13 cellular contexts compared by ENCODE assay signal in genomic region chr5:72246954-72247442, GRCh38.
DNase-seq lines count a peak whose midpoint lies in the region; ATAC-seq, FAIRE-seq and TF ChIP-seq lines count a peak whose summit lies in the region.
"Had no signal": no experiment of that assay in that cellular context is flagged by ENCODE, and none has a peak within 500 bp of the region (broad histone marks: within the 10 kb centered on the region; RNA-seq: fewer than 3 reads in every experiment).

No MANE protein-coding gene starts in this region.

- H3K79me2 ChIP-seq in neural progenitor cell (ENCODE audit: low read depth) = peaks cover 45% of the 10 kb centered on the region

- H3K4me1 Mint-ChIP-seq in neural progenitor cell = peaks cover 86% of the 10 kb centered on the region

- DNase-seq in EL = peak; percentile 40
- DNase-seq in OCI-M1 (lab: John Stamatoyannopoulos, UW) = peak; percentile 39
- no peak for DNase-seq in neural progenitor cell (ENCODE audit: low spot score)
- DNase-seq: activated CD8-positive, alpha-beta memory T cell treated with anti-CD3 and anti-CD28 coated beads for 24 hours; anterior cingulate cortex; NCI-H1436 treated with DMSO at 0.1 percent for 48 hours; SHP77 had no signal

- no peak overlapping the region for H3K4me3 ChIP-seq in neural progenitor cell

- H3K36me3 ChIP-seq in neural progenitor cell = no peaks in the 10 kb centered on the region

- FAIRE-seq in endometrium (lab: Jason Lieb, UNC) = peak; percentile 84

- H4K20me1 ChIP-seq in neural progenitor cell (ENCODE audit: low read depth) = peaks cover 44% of the 10 kb centered on the region

- H3K4me1 ChIP-seq in neural progenitor cell = peaks cover 66% of the 10 kb centered on the region

- peaks cover 36% of the 10 kb centered on the region for H3F3A ChIP-seq in neural progenitor cell (ENCODE audit: low read depth)

- no peaks in the 10 kb centered on the region for H3K9me3 ChIP-seq in neural progenitor cell (ENCODE audit: low read depth)

- peak overlapping the region; percentile 84 for H3K27ac Mint-ChIP-seq in neural progenitor cell

- no peaks in the 10 kb centered on the region for H3K36me3 Mint-ChIP-seq in neural progenitor cell

- H3K27ac ChIP-seq in neural progenitor cell = peak overlapping the region; percentile 35
- H3K27ac ChIP-seq: parathyroid adenoma had no signal

- H3K4me2 ChIP-seq in neural progenitor cell = peak overlapping the region; percentile 20

- H3K9me3 Mint-ChIP-seq in neural progenitor cell = no peaks in the 10 kb centered on the region

- TF ChIP-seq CTCF in neural progenitor cell (IDR thresholded peaks at IDR 0.05) = no peak

- H3K9ac ChIP-seq in neural progenitor cell = no peak overlapping the region
- H3K9ac ChIP-seq: parathyroid adenoma had no signal

- no peak overlapping the region for H2AFZ ChIP-seq in neural progenitor cell (replicated peaks)
- H2AFZ ChIP-seq: parathyroid adenoma had no signal

- no peak for ATAC-seq in GM19351 (IDR thresholded peaks at IDR 0.05; ENCODE audit: unreplicated experiment)
- no peak for ATAC-seq in HG03378 (IDR thresholded peaks at IDR 0.05; ENCODE audit: unreplicated experiment)
- no peak for ATAC-seq in HG02938 (IDR thresholded peaks at IDR 0.05; ENCODE audit: unreplicated experiment)
- no peak for ATAC-seq in GM21825 (IDR thresholded peaks at IDR 0.05; ENCODE audit: unreplicated experiment)

- no peaks in the 10 kb centered on the region for H3K27me3 ChIP-seq in neural progenitor cell

- no peak overlapping the region for H3K4me3 Mint-ChIP-seq in neural progenitor cell

- no peaks in the 10 kb centered on the region for H3K27me3 Mint-ChIP-seq in neural progenitor cell (ENCODE audit: insufficient read depth, low read depth)
